ENCODE assay signal across 10 cellular contexts in genomic region chr11:2691991-2692841, GRCh38. TPM values are rescaled to one million over a fixed set of nuclear protein-coding genes. Genes with fewer than 3 reads are reported as not detected.
A peak's percentile ranks its signal among the peaks of the same experiment; 100 is the strongest.
DNase-seq lines count a peak whose midpoint lies in the region; ATAC-seq and TF ChIP-seq lines count a peak whose summit lies in the region.
"Had no signal": no experiment of that assay in that cellular context is flagged by ENCODE, and none has a peak within 500 bp of the region (broad histone marks: within the 10 kb centered on the region; RNA-seq: fewer than 3 reads in every experiment).

No MANE protein-coding gene starts in this region.

- H3K27me3 ChIP-seq in esophagus muscularis mucosa: no peaks in the 10 kb centered on the region
- H3K27me3 ChIP-seq in spleen (replicated peaks in 1 of 7): no peaks in the 10 kb centered on the region
- H3K27me3 ChIP-seq: uterus had no signal

- WGBS in esophagus muscularis mucosa: 86% methylated on average over 3 of the region's 3 CpGs
- WGBS in spleen, 5 donors: 87 to 96% (median 93%) methylated on average over 3 of the region's 3 CpGs

- H3K27ac ChIP-seq in esophagus muscularis mucosa (replicated peaks in 1 of 4) (no peak overlapping the region), spleen (no peak overlapping the region)
- H3K27ac ChIP-seq: uterus had no signal

- intact Hi-C loops in esophagus muscularis mucosa (cut with DNase I): no loop called here
- intact Hi-C loops in spleen (cut with DNase I; ENCODE audit: low total_unique reads): no loop called here

- no peak for ATAC-seq in GM21447 (IDR thresholded peaks at IDR 0.05; ENCODE audit: unreplicated experiment)

- no peaks in the 10 kb centered on the region for H3K9me3 ChIP-seq in esophagus muscularis mucosa
- no peaks in the 10 kb centered on the region for H3K9me3 ChIP-seq in spleen
- H3K9me3 ChIP-seq: uterus had no signal

- no peaks in the 10 kb centered on the region for H3K36me3 ChIP-seq in esophagus muscularis mucosa
- no peaks in the 10 kb centered on the region for H3K36me3 ChIP-seq in spleen
- H3K36me3 ChIP-seq: uterus had no signal

- peak; percentile 39 for DNase-seq in NCI-H82 (lab: John Stamatoyannopoulos, UW)
- DNase-seq in NCI-H82 treated with DMSO at 0.1 percent for 48 hours (lab: John Stamatoyannopoulos, UW; ENCODE audit: unreplicated experiment): no peak
- peak; percentile 11 for DNase-seq in NCI-H226
- DNase-seq in esophagus muscularis mucosa (ENCODE audit: extremely low spot score): no peak
- peak; percentile 16 for DNase-seq in spleen
- DNase-seq in NCI-H748 (lab: John Stamatoyannopoulos, UW; ENCODE audit: unreplicated experiment): no peak
- no peak for DNase-seq in NCI-H2171 (lab: John Stamatoyannopoulos, UW)
- DNase-seq: NK-92 treated with Interleukin-12 subunit alpha and Interleukin-12 subunit beta, amount 100 ng/mL, for 24 hours had no signal

- H3K4me3 ChIP-seq in esophagus muscularis mucosa (no peak overlapping the region), spleen (no peak overlapping the region)
- H3K4me3 ChIP-seq: uterus had no signal

- TF ChIP-seq POLR2A in esophagus muscularis mucosa (IDR thresholded peaks at IDR 0.05; ENCODE audit: low read depth): no peak
- no peak for TF ChIP-seq POLR2A in spleen (IDR thresholded peaks at IDR 0.05)

- TF ChIP-seq EP300 in esophagus muscularis mucosa (IDR thresholded peaks at IDR 0.05): no peak

- peaks cover 43 to 95% (median 88%) of the 10 kb centered on the region in 4 donors for H3K4me1 ChIP-seq in esophagus muscularis mucosa
- H3K4me1 ChIP-seq in spleen: peaks cover 7 to 85% (median 33%) of the 10 kb centered on the region in 6 donors
- H3K4me1 ChIP-seq: uterus had no signal

- TF ChIP-seq CTCF in esophagus muscularis mucosa (IDR thresholded peaks at IDR 0.05): peak in 2 of 3 experiments; percentile 34 to 45
- no peak for TF ChIP-seq CTCF in spleen (IDR thresholded peaks at IDR 0.05 in 8 of 11, conservative IDR thresholded peaks at IDR 0.05 in 3 of 11)

RNA-seq across cellular contexts. Expression of gene KCNQ1OT1, which starts 7.6 kb away (rescaled TPM):
- 1 to 10 TPM in 2 of 4 donors, under 1 TPM in 2; 0.66 to 2.5 (median 1.3) TPM for total RNA-seq in esophagus muscularis mucosa
- total RNA-seq in spleen: 1 to 10 TPM in 6 of 7 donors, under 1 TPM in 1; 0.87 to 3.1 (median 2.1) TPM
- under 1 TPM; 0.02 to 0.16 (median 0.02) TPM for polyA plus RNA-seq in spleen

Comparison
In these comparisons a context has a peak if more than half of its experiments do, and no peak if none do; other contexts are left out.
1. DNase-seq: peak in NCI-H82 (single experiment), NCI-H226 (single experiment) and spleen (single experiment); none in NCI-H82 treated with DMSO at 0.1 percent for 48 hours (single experiment), esophagus muscularis mucosa (single experiment), NCI-H748 (single experiment) and NCI-H2171 (single experiment).
2. CTCF ChIP-seq: peak in esophagus muscularis mucosa (2 of 3); none in spleen (0 of 11).